ENCODE assay signal across 18 cellular contexts in genomic region chr20:62306440-62307187, GRCh38. TPM values are rescaled to one million over a fixed set of nuclear protein-coding genes. Genes with fewer than 3 reads are reported as not detected.
DNase-seq lines count a peak whose midpoint lies in the region; ATAC-seq and TF ChIP-seq lines count a peak whose summit lies in the region.
"Had no signal": no experiment of that assay in that cellular context is flagged by ENCODE, and none has a peak within 500 bp of the region (broad histone marks: within the 10 kb centered on the region; RNA-seq: fewer than 3 reads in every experiment).

No MANE protein-coding gene starts in this region.

- peaks cover 19% of the 10 kb centered on the region for H3K4me1 ChIP-seq in Loucy (ENCODE audit: insufficient read depth, low read length, poor library complexity, severe bottlenecking)

- H3K9me2 ChIP-seq in Loucy (replicated peaks; ENCODE audit: low read depth, low read length), result no peaks in the 10 kb centered on the region

- no peak for TF ChIP-seq CTCF in Loucy (conservative IDR thresholded peaks at IDR 0.05; ENCODE audit: low read length)
- no peak for TF ChIP-seq CTCF in epithelial cell of esophagus (IDR thresholded peaks at IDR 0.05; ENCODE audit: insufficient read depth, low read depth, low read length, missing control alignments)
- TF ChIP-seq CTCF in progenitor cell of endocrine pancreas (IDR thresholded peaks at IDR 0.05; ENCODE audit: unreplicated experiment), result no peak

- H3K4me3 Mint-ChIP-seq in activated T-cell treated with anti-CD3 and anti-CD28 coated beads, Interleukin-2, amount 50 U/mL, for 24 hours, result no peak overlapping the region
- H3K4me3 Mint-ChIP-seq in progenitor cell of endocrine pancreas (ENCODE audit: low read depth), result no peak overlapping the region
- H3K4me3 Mint-ChIP-seq: activated naive CD8-positive, alpha-beta T cell treated with anti-CD3 and anti-CD28 coated beads for 36 hours had no signal

- H3K36me3 Mint-ChIP-seq in activated T-cell treated with anti-CD3 and anti-CD28 coated beads, Interleukin-2, amount 50 U/mL, for 24 hours (ENCODE audit: low read depth), result peaks cover 59% of the 10 kb centered on the region
- H3K36me3 Mint-ChIP-seq in progenitor cell of endocrine pancreas (ENCODE audit: insufficient read depth), result peaks cover 1% of the 10 kb centered on the region

- H3K4me3 ChIP-seq in Loucy (ENCODE audit: low read length, poor library complexity, severe bottlenecking) (no peak overlapping the region), epithelial cell of esophagus (ENCODE audit: low read length) (no peak overlapping the region)
- H3K4me3 ChIP-seq: GM12878, testis had no signal

- peak overlapping the region; percentile 60 for H3K27ac Mint-ChIP-seq in activated T-cell treated with anti-CD3 and anti-CD28 coated beads, Interleukin-2, amount 50 U/mL, for 24 hours
- peak overlapping the region; percentile 76 for H3K27ac Mint-ChIP-seq in progenitor cell of endocrine pancreas
- H3K27ac Mint-ChIP-seq: activated CD4-positive, alpha-beta memory T cell treated with anti-CD3 and anti-CD28 coated beads, Interleukin-2, amount 10 ng/mL, durations not matched to agents 7 days and 5 days had no signal

- no peak for ATAC-seq in SK-N-SH treated with all-trans-retinoic acid at 6 μM for 48 hours
- ATAC-seq: GM12878 had no signal

- no peaks in the 10 kb centered on the region for H3K27me3 Mint-ChIP-seq in activated T-cell treated with anti-CD3 and anti-CD28 coated beads, Interleukin-2, amount 50 U/mL, for 24 hours
- no peaks in the 10 kb centered on the region for H3K27me3 Mint-ChIP-seq in progenitor cell of endocrine pancreas
- H3K27me3 Mint-ChIP-seq: activated CD4-positive, alpha-beta memory T cell treated with anti-CD3 and anti-CD28 coated beads, Interleukin-2, amount 10 ng/mL, durations not matched to agents 7 days and 5 days; activated naive CD8-positive, alpha-beta T cell treated with anti-CD3 and anti-CD28 coated beads for 36 hours had no signal

- H3K9ac ChIP-seq in Loucy (ENCODE audit: low read depth, low read length, poor library complexity, severe bottlenecking), result no peak overlapping the region

- 0 out of 2 replicates have a peak, but pooled peaks cover 5% of the 10 kb centered on the region for H3F3A ChIP-seq in Loucy (ENCODE audit: low read depth)

- peaks cover 34% of the 10 kb centered on the region; the same call in 1 of the 2 replicates for H3K36me3 ChIP-seq in Loucy (ENCODE audit: insufficient read depth, low read length)

- peaks cover 46% of the 10 kb centered on the region for H4K20me1 ChIP-seq in Loucy (ENCODE audit: insufficient read depth, low read length, poor library complexity, severe bottlenecking)

- no peak for DNase-seq in activated T-cell treated with anti-CD3 and anti-CD28 coated beads, Interleukin-2, amount 50 U/mL, for 24 hours
- no peak for DNase-seq in activated T-cell treated with anti-CD3 and anti-CD28 coated beads, Interleukin-2, amount 50 U/mL, for 48 hours
- peak; percentile 70 for DNase-seq in epithelial cell of esophagus (ENCODE audit: low read depth)
- DNase-seq in progenitor cell of endocrine pancreas (ENCODE audit: low spot score, unreplicated experiment), result no peak
- DNase-seq in NCI-H2196 treated with DMSO at 0.1 percent for 48 hours (lab: John Stamatoyannopoulos, UW; ENCODE audit: unreplicated experiment), result no peak
- DNase-seq in NOMO-1 treated with dmso at 0.1 percent for 144 hours (lab: John Stamatoyannopoulos, UW; ENCODE audit: unreplicated experiment), result no peak
- DNase-seq: activated CD4-positive, alpha-beta memory T cell treated with anti-CD3 and anti-CD28 coated beads, Interleukin-2, amount 10 ng/mL, durations not matched to agents 7 days and 5 days; activated naive CD8-positive, alpha-beta T cell treated with anti-CD3 and anti-CD28 coated beads for 36 hours; DMS 273 treated with DMSO at 0.1 percent for 48 hours; erythroblast; GDM1; NCI-H2171; NCI-H82; spleen; testis had no signal

- peaks cover 42% of the 10 kb centered on the region for H3K79me2 ChIP-seq in Loucy (ENCODE audit: insufficient read depth, low read length)

- H3K9me3 Mint-ChIP-seq in activated T-cell treated with anti-CD3 and anti-CD28 coated beads, Interleukin-2, amount 50 U/mL, for 24 hours, result no peaks in the 10 kb centered on the region
- H3K9me3 Mint-ChIP-seq in progenitor cell of endocrine pancreas (ENCODE audit: low read depth), result no peaks in the 10 kb centered on the region
- H3K9me3 Mint-ChIP-seq: activated CD4-positive, alpha-beta memory T cell treated with anti-CD3 and anti-CD28 coated beads, Interleukin-2, amount 10 ng/mL, durations not matched to agents 7 days and 5 days; activated naive CD8-positive, alpha-beta T cell treated with anti-CD3 and anti-CD28 coated beads for 36 hours had no signal

- no peaks in the 10 kb centered on the region for H3K27me3 ChIP-seq in Loucy (ENCODE audit: insufficient read depth, low read length, poor library complexity, severe bottlenecking)
- H3K27me3 ChIP-seq: spleen, testis had no signal

- peaks cover 27% of the 10 kb centered on the region for H3K4me1 Mint-ChIP-seq in activated T-cell treated with anti-CD3 and anti-CD28 coated beads, Interleukin-2, amount 50 U/mL, for 24 hours (ENCODE audit: low read depth)
- H3K4me1 Mint-ChIP-seq in progenitor cell of endocrine pancreas (ENCODE audit: low read depth), result peaks cover 15% of the 10 kb centered on the region

- H2AFZ ChIP-seq in Loucy (ENCODE audit: low read length), result no peak overlapping the region

- H3K4me2 ChIP-seq in Loucy (ENCODE audit: low read depth, low read length, poor library complexity, severe bottlenecking), result peak overlapping the region; percentile 99

- H3K9me3 ChIP-seq in Loucy (ENCODE audit: insufficient read depth, low read depth, low read length), result no peaks in the 10 kb centered on the region
- H3K9me3 ChIP-seq: spleen, testis had no signal

TF ChIP-seq in SK-N-SH treated with all-trans-retinoic acid at 6 μM for 48 hours, 23 proteins besides CTCF, POLR2A, EP300 and RAD21 (continues in another document):
- TF ChIP-seq GLIS3 (CRISPR knock-in tag; IDR thresholded peaks at IDR 0.05), result no peak
- TF ChIP-seq ZC3H10 (CRISPR knock-in tag; IDR thresholded peaks at IDR 0.05), result no peak
- TF ChIP-seq TCF4 (CRISPR knock-in tag; IDR thresholded peaks at IDR 0.05; ENCODE audit: borderline replicate concordance), result no peak
- no peak for TF ChIP-seq OSR1 (CRISPR knock-in tag; IDR thresholded peaks at IDR 0.05)
- no peak for TF ChIP-seq TOX (CRISPR knock-in tag; IDR thresholded peaks at IDR 0.05; ENCODE audit: borderline replicate concordance)
- TF ChIP-seq ZNF70 (CRISPR knock-in tag; IDR thresholded peaks at IDR 0.05), result no peak
- no peak for TF ChIP-seq BACH2 (CRISPR knock-in tag; IDR thresholded peaks at IDR 0.05; ENCODE audit: borderline replicate concordance)
- TF ChIP-seq ZFP3 (CRISPR knock-in tag; IDR thresholded peaks at IDR 0.05), result no peak
- TF ChIP-seq ZNF565 (CRISPR knock-in tag; conservative IDR thresholded peaks at IDR 0.05; ENCODE audit: low read depth), result no peak
- no peak for TF ChIP-seq RARB (CRISPR knock-in tag; IDR thresholded peaks at IDR 0.05)
- TF ChIP-seq ISL1 (CRISPR knock-in tag; IDR thresholded peaks at IDR 0.05), result no peak
- TF ChIP-seq CSDC2 (CRISPR knock-in tag; IDR thresholded peaks at IDR 0.05), result no peak
- no peak for TF ChIP-seq ZFP30 (CRISPR knock-in tag; IDR thresholded peaks at IDR 0.05)
- TF ChIP-seq, protein P1, sequence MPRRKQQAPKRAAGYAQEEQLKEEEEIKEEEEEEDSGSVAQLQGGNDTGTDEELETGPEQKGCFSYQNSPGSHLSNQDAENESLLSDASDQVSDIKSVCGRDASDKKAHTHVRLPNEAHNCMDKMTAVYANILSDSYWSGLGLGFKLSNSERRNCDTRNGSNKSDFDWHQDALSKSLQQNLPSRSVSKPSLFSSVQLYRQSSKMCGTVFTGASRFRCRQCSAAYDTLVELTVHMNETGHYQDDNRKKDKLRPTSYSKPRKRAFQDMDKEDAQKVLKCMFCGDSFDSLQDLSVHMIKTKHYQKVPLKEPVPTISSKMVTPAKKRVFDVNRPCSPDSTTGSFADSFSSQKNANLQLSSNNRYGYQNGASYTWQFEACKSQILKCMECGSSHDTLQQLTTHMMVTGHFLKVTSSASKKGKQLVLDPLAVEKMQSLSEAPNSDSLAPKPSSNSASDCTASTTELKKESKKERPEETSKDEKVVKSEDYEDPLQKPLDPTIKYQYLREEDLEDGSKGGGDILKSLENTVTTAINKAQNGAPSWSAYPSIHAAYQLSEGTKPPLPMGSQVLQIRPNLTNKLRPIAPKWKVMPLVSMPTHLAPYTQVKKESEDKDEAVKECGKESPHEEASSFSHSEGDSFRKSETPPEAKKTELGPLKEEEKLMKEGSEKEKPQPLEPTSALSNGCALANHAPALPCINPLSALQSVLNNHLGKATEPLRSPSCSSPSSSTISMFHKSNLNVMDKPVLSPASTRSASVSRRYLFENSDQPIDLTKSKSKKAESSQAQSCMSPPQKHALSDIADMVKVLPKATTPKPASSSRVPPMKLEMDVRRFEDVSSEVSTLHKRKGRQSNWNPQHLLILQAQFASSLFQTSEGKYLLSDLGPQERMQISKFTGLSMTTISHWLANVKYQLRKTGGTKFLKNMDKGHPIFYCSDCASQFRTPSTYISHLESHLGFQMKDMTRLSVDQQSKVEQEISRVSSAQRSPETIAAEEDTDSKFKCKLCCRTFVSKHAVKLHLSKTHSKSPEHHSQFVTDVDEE (CRISPR knock-in tag; IDR thresholded peaks at IDR 0.05), result no peak
- TF ChIP-seq, protein P2, sequence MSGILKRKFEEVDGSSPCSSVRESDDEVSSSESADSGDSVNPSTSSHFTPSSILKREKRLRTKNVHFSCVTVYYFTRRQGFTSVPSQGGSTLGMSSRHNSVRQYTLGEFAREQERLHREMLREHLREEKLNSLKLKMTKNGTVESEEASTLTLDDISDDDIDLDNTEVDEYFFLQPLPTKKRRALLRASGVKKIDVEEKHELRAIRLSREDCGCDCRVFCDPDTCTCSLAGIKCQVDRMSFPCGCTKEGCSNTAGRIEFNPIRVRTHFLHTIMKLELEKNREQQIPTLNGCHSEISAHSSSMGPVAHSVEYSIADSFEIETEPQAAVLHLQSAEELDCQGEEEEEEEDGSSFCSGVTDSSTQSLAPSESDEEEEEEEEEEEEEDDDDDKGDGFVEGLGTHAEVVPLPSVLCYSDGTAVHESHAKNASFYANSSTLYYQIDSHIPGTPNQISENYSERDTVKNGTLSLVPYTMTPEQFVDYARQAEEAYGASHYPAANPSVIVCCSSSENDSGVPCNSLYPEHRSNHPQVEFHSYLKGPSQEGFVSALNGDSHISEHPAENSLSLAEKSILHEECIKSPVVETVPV (CRISPR knock-in tag; IDR thresholded peaks at IDR 0.05), result no peak
- TF ChIP-seq SNAI2 (CRISPR knock-in tag; IDR thresholded peaks at IDR 0.05), result no peak

RNA-seq across cellular contexts. Expression of gene ADRM1, which starts 3.8 kb away (rescaled TPM):
- 66.2 and 67.1 TPM in 2 replicates for total RNA-seq in progenitor cell of endocrine pancreas
